In the genomic region with DNA sequence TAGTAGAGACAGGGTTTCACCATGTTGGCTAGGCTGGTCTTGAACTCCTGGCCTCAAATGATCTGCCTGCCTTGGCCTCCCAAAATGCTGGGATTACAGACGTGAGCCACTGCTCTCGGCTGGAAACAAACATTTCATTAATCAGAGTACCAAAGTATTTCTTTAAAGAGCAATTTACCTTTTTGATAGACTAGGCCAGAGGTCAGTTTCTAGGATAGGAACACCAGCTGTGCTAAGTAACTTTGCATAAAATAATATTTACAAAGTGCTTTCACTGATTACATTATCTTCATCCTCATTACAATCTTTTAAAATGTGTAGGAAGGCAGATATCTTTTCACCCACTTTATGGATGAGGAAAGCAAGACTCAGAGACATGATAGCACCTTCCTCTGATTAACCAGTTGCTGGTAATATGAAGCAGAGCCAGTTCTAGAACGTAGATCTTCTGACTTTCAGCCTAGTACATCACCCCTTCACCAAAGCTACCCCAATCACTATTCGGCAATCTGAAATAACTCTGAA, we compare ENCODE assay signal across 13 cellular contexts.
A peak's percentile ranks its signal among the peaks of the same experiment; 100 is the strongest.
DNase-seq lines count a peak whose midpoint lies in the region; ATAC-seq, FAIRE-seq and TF ChIP-seq lines count a peak whose summit lies in the region.
"Had no signal": no experiment of that assay in that cellular context is flagged by ENCODE, and none has a peak within 500 bp of the region (broad histone marks: within the 10 kb centered on the region; RNA-seq: fewer than 3 reads in every experiment).

No MANE protein-coding gene starts in this region.

- peak overlapping the region; percentile 84 for H2BK15ac ChIP-seq in IMR-90 (ENCODE audit: low read depth, low read length)

- H2BK5ac ChIP-seq in IMR-90 (ENCODE audit: low read depth, low read length, poor library complexity, severe bottlenecking) = peak overlapping the region; percentile 75

- H3K9me1 ChIP-seq in IMR-90 (ENCODE audit: insufficient read depth, low read length) (peaks cover 3% of the 10 kb centered on the region; the same call in 1 of the 2 replicates), K562 (ENCODE audit: control insufficient read depth, insufficient read depth, low read length) (no peaks in the 10 kb centered on the region)

- H3K9ac ChIP-seq in IMR-90 (ENCODE audit: low read depth, low read length) (peak overlapping the region; percentile 31; the same call in 1 of the 2 replicates), K562 (ENCODE audit: insufficient read depth in 1 of 2, low read depth in 2 of 2, low read length in 2 of 2) (no peak overlapping the region)

- peak overlapping the region; percentile 71 for H3K4me2 ChIP-seq in A549
- peak overlapping the region; percentile 72 for H3K4me2 ChIP-seq in IMR-90 (ENCODE audit: low read depth, low read length)
- H3K4me2 ChIP-seq in K562 (ENCODE audit: insufficient read depth, low read length) = no peak overlapping the region

- peak overlapping the region; percentile 34 to 61; a peak in 3 of 4 replicates for H4K8ac ChIP-seq in IMR-90 (ENCODE audit: low read depth in 2 of 2, low read length in 2 of 2)

- no peak for ATAC-seq in A549
- ATAC-seq in IMR-90 (ENCODE audit: low read depth) = no peak
- ATAC-seq in K562 = peak; percentile 32; the same call in 1 of the 3 replicates
- no peak for ATAC-seq in lower lobe of right lung
- ATAC-seq in HG03095 (IDR thresholded peaks at IDR 0.05; ENCODE audit: unreplicated experiment) = no peak

- H2BK20ac ChIP-seq in IMR-90 (ENCODE audit: low read depth, low read length) = peak overlapping the region; percentile 93

- H3K56ac ChIP-seq in IMR-90 (ENCODE audit: extremely low read depth, insufficient read depth, low read length) = peak overlapping the region; percentile 63; the same call in 1 of the 2 replicates

- intact Hi-C loops in IMR-90 (cut with micrococcal nuclease) = loop anchor here (2.0 kb wide), 1 partner anchor 606 kb away; no protein-coding TSS in a partner anchor
- intact Hi-C loops in K562 (cut with micrococcal nuclease) = no loop called here
- intact Hi-C loops in lower lobe of right lung (cut with DNase I) = no loop called here
- intact Hi-C loops in uterus (cut with DNase I; ENCODE audit: low total_unique reads) = no loop called here

- H3K4me3 ChIP-seq in A549 = no peak overlapping the region
- 0 out of 2 replicates have a peak overlapping the region, but pooled peaks have one; percentile 10 for H3K4me3 ChIP-seq in IMR-90 (ENCODE audit: insufficient read depth, low read depth, low read length)
- no peak overlapping the region for H3K4me3 ChIP-seq in K562
- no peak overlapping the region for H3K4me3 ChIP-seq in lower lobe of right lung
- H3K4me3 ChIP-seq in uterus = no peak overlapping the region
- H3K4me3 ChIP-seq in H7 (ENCODE audit: insufficient read depth, low read depth, low read length) = no peak overlapping the region
- H3K4me3 ChIP-seq: MG63 had no signal

- peak overlapping the region; percentile 87 for H2BK120ac ChIP-seq in IMR-90 (ENCODE audit: low read depth, low read length)

- dilution Hi-C loops in IMR-90 (cut with HindIII; ENCODE audit: low sequenced_read_pairs, unreplicated experiment) = no loop called here

- H3K14ac ChIP-seq in IMR-90 (replicated peaks; ENCODE audit: low read depth, low read length) = peak overlapping the region; percentile 50

- peak overlapping the region; percentile 79 for H4K91ac ChIP-seq in IMR-90 (ENCODE audit: insufficient read depth, low read depth, low read length)

- FAIRE-seq in A549 (lab: Jason Lieb, UNC) (no peak), K562 (lab: Jason Lieb, UNC) (no peak)
- FAIRE-seq: H54, HTR-8/SVneo had no signal

- H4K5ac ChIP-seq in IMR-90 (ENCODE audit: low read depth, low read length) = peak overlapping the region; percentile 73

- H2AFZ ChIP-seq in IMR-90 (replicated peaks; ENCODE audit: low read length, poor library complexity) (no peak overlapping the region), K562 (ENCODE audit: low read depth, low read length) (no peak overlapping the region)

- H3K4me1 ChIP-seq in A549 (peaks cover 19% of the 10 kb centered on the region), IMR-90 (ENCODE audit: control insufficient read depth, insufficient read depth, low read length) (peaks cover 9% of the 10 kb centered on the region), K562 (replicated peaks in 1 of 2; ENCODE audit: control insufficient read depth in 2 of 2, insufficient read depth in 2 of 2, low read length in 2 of 2) (peaks cover 0 to 4% of the 10 kb centered on the region in 2 experiments; a peak in 2 of 5 replicates), lower lobe of right lung (peaks cover 22% of the 10 kb centered on the region), uterus (no peaks in the 10 kb centered on the region)

- no peaks in the 10 kb centered on the region for H3K79me1 ChIP-seq in IMR-90 (ENCODE audit: low read depth in 1 of 2, low read length in 2 of 2)

- no peak for TF ChIP-seq RAD21 in A549 (conservative IDR thresholded peaks at IDR 0.05 in 1 of 2, IDR thresholded peaks at IDR 0.05 in 1 of 2)
- no peak for TF ChIP-seq RAD21 in IMR-90 (IDR thresholded peaks at IDR 0.05; ENCODE audit: low read length)
- TF ChIP-seq RAD21 in K562 (CRISPR knock-in tag; conservative IDR thresholded peaks at IDR 0.05 in 1 of 2, IDR thresholded peaks at IDR 0.05 in 1 of 2) = no peak

- CTCF ChIA-PET in A549 (lab: Yijun Ruan, JAX) = no interaction called here
- CTCF ChIA-PET in IMR-90 (lab: Yijun Ruan, JAX) = interaction anchor here (0.6 to 1.3 kb wide), 3 partner anchors 11 to 198 kb away, joined by 3 to 6 read pairs (median 4); no protein-coding TSS in a partner anchor
- CTCF ChIA-PET in K562 (lab: Yijun Ruan, JAX; ENCODE audit: low intra/inter-chr PET ratio) = no interaction called here

- TF ChIP-seq POLR2A in A549 (IDR thresholded peaks at IDR 0.05; ENCODE audit: low read length) = no peak
- TF ChIP-seq POLR2A in IMR-90 (IDR thresholded peaks at IDR 0.05; ENCODE audit: low read depth, low read length) = no peak
- TF ChIP-seq POLR2A in K562 (conservative IDR thresholded peaks at IDR 0.05) = no peak
- TF ChIP-seq POLR2A in uterus (IDR thresholded peaks at IDR 0.05) = no peak

- H2AK9ac ChIP-seq in IMR-90 (replicated peaks; ENCODE audit: low read depth, low read length, poor library complexity) = peak overlapping the region; percentile 49

- H2AK5ac ChIP-seq in IMR-90 (ENCODE audit: low read depth, low read length) = peak overlapping the region; percentile 77

- BruUV-seq in IMR-90 (replicated peaks; lab: Mats Ljungman, UMichigan) (no TSS peak), K562 (replicated peaks; lab: Mats Ljungman, UMichigan) (no TSS peak)

- TF ChIP-seq EP300 in A549 (IDR thresholded peaks at IDR 0.05) (no peak), K562 (IDR thresholded peaks at IDR 0.05; ENCODE audit: low read length) (peak; percentile 49; the same call in 1 of the 2 replicates)

- no peak for TF ChIP-seq CTCF in A549 (IDR thresholded peaks at IDR 0.05)
- TF ChIP-seq CTCF in IMR-90 (conservative IDR thresholded peaks at IDR 0.05; ENCODE audit: low read depth, low read length) = no peak
- TF ChIP-seq CTCF in K562 (IDR thresholded peaks at IDR 0.05 in 2 of 3, conservative IDR thresholded peaks at IDR 0.05 in 1 of 3; ENCODE audit: insufficient read depth in 2 of 3, low read depth in 1 of 3, low read length in 3 of 3) = no peak
- no peak for TF ChIP-seq CTCF in lower lobe of right lung (IDR thresholded peaks at IDR 0.05)
- no peak for TF ChIP-seq CTCF in uterus (IDR thresholded peaks at IDR 0.05)

- POLR2A ChIA-PET in A549 (lab: Yijun Ruan, JAX) = no interaction called here
- POLR2A ChIA-PET in IMR-90 (lab: Charles Lee; ENCODE audit: unreplicated experiment) = no interaction called here
- POLR2A ChIA-PET in K562 (lab: Yijun Ruan, JAX) = interaction anchor here (1.1 kb wide), 1 partner anchor 11 kb away, joined by 3 read pairs; no protein-coding TSS in a partner anchor

- H3K27ac ChIP-seq in A549 = peak overlapping the region; percentile 39 to 53
- peak overlapping the region; percentile 69 for H3K27ac ChIP-seq in IMR-90 (ENCODE audit: insufficient read depth, low read length)
- no peak overlapping the region for H3K27ac ChIP-seq in K562 (ENCODE audit: extremely low read depth, low read depth, low read length)
- H3K27ac ChIP-seq in lower lobe of right lung = peak overlapping the region; percentile 20
- no peak overlapping the region for H3K27ac ChIP-seq in uterus

- in situ Hi-C loops in IMR-90 (cut with MboI; ENCODE audit: low sequenced_read_pairs) (no loop called here), K562 (cut with MboI) (no loop called here)

- H3K9me3 ChIP-seq in A549 (no peaks in the 10 kb centered on the region), IMR-90 (ENCODE audit: control insufficient read depth, insufficient read depth, low read length) (no peaks in the 10 kb centered on the region), K562 (replicated peaks; ENCODE audit: control insufficient read depth, insufficient read depth, low read depth, low read length) (no peaks in the 10 kb centered on the region), lower lobe of right lung (no peaks in the 10 kb centered on the region), uterus (no peaks in the 10 kb centered on the region)
- H3K9me3 ChIP-seq: MG63 had no signal

- DNase-seq in A549 (ENCODE audit: low read depth in 1 of 2, low spot score in 1 of 2) = no peak
- DNase-seq in IMR-90 = no peak
- DNase-seq in K562 (ENCODE audit: extremely low read depth in 1 of 4, low spot score in 3 of 4) = peak in 1 of 4 experiments; percentile 6
- no peak for DNase-seq in lower lobe of right lung
- DNase-seq in uterus = no peak
- no peak for DNase-seq in H7
- no peak for DNase-seq in COR-L47 (lab: John Stamatoyannopoulos, UW)
- DNase-seq: activated naive CD8-positive, alpha-beta T cell treated with anti-CD3 and anti-CD28 coated beads for 36 hours; effector memory CD4-positive, alpha-beta T cell; MG63 had no signal

- H3K23ac ChIP-seq in IMR-90 (ENCODE audit: low read depth, low read length) = peak overlapping the region; percentile 72

- peak overlapping the region; percentile 85 for H3K18ac ChIP-seq in IMR-90 (ENCODE audit: low read depth, low read length)

- no peaks in the 10 kb centered on the region for H3K36me3 ChIP-seq in IMR-90 (ENCODE audit: control insufficient read depth, insufficient read depth, low read length)
- H3K36me3 ChIP-seq in K562 (ENCODE audit: control insufficient read depth, insufficient read depth, low read length) = no peaks in the 10 kb centered on the region
- no peaks in the 10 kb centered on the region for H3K36me3 ChIP-seq in lower lobe of right lung
- no peaks in the 10 kb centered on the region for H3K36me3 ChIP-seq in uterus
- no peaks in the 10 kb centered on the region for H3K36me3 ChIP-seq in H7 (replicated peaks; ENCODE audit: control insufficient read depth, insufficient read depth, low read length)
- H3K36me3 ChIP-seq: MG63 had no signal

- peak overlapping the region; percentile 89; the same call in 1 of the 2 replicates for H3K4ac ChIP-seq in IMR-90 (ENCODE audit: low read depth, low read length)

- 82% methylated on average over 4 of the region's 4 CpGs for WGBS in A549 (ENCODE audit: missing lambda C conversion rate)
- WGBS in IMR-90 (ENCODE audit: extremely low coverage in 2 of 2, insufficient read length in 1 of 2), 2 experiments = 25% methylated on average over 2 of the region's 4 CpGs; no CpG with 5 or more reads in 1 of the 2 experiments
- WGBS in K562 (ENCODE audit: insufficient coverage, low coverage, missing lambda C conversion rate) = 30% methylated on average over 4 of the region's 4 CpGs

- H3K27me3 ChIP-seq in IMR-90 (ENCODE audit: control insufficient read depth, insufficient read depth, low read length) = no peaks in the 10 kb centered on the region
- H3K27me3 ChIP-seq in K562 (ENCODE audit: control insufficient read depth in 2 of 2, insufficient read depth in 2 of 2, low read length in 2 of 2) = no peaks in the 10 kb centered on the region
- no peaks in the 10 kb centered on the region for H3K27me3 ChIP-seq in lower lobe of right lung (ENCODE audit: low read depth)
- no peaks in the 10 kb centered on the region for H3K27me3 ChIP-seq in uterus
- H3K27me3 ChIP-seq in H7 (ENCODE audit: control insufficient read depth, insufficient read depth, low read length) = peaks cover 2% of the 10 kb centered on the region; the same call in 1 of the 2 replicates
- H3K27me3 ChIP-seq: MG63 had no signal

- H4K20me1 ChIP-seq in IMR-90 (ENCODE audit: insufficient read depth, low read length) (no peaks in the 10 kb centered on the region), K562 (replicated peaks; ENCODE audit: control insufficient read depth, insufficient read depth, low read length) (no peaks in the 10 kb centered on the region)

- H3K79me2 ChIP-seq in K562 (ENCODE audit: control insufficient read depth, insufficient read depth, low read length) = no peaks in the 10 kb centered on the region

Comparison
In these comparisons a context has a peak if more than half of its experiments do, and no peak if none do; other contexts are left out.
1. H3K27ac ChIP-seq: peak in A549 (2 of 2), IMR-90 (single experiment) and lower lobe of right lung (single experiment); none in K562 (single experiment) and uterus (0 of 2).